In genomic region chr6:24659547-24659946, GRCh38 we compare ENCODE assay signal across 1 cellular context.
TF ChIP-seq lines count a peak whose summit lies in the region.

No MANE protein-coding gene starts in this region.

TF ChIP-seq in A549, 52 proteins besides CTCF, POLR2A, EP300 and RAD21:
- TF ChIP-seq ATOH8 (CRISPR knock-in tag; IDR thresholded peaks at IDR 0.05; ENCODE audit: low read depth) (no peak; the same call in 1 of the 2 replicates), FOSL2 (IDR thresholded peaks at IDR 0.05) (no peak), FOSL2 (CRISPR knock-in tag; IDR thresholded peaks at IDR 0.05) (0 out of 2 replicates have a peak, but pooled peaks have one; percentile 24)
TF ChIP-seq in A549: peak in this region for 1.
